In genomic region chr13:93726173-93727019, GRCh38 we compare ENCODE assay signal across 25 cellular contexts.
A peak's percentile ranks its signal among the peaks of the same experiment; 100 is the strongest.
DNase-seq lines count a peak whose midpoint lies in the region; ATAC-seq and TF ChIP-seq lines count a peak whose summit lies in the region.
"Had no signal": no experiment of that assay in that cellular context is flagged by ENCODE, and none has a peak within 500 bp of the region (broad histone marks: within the 10 kb centered on the region; RNA-seq: fewer than 3 reads in every experiment).

No MANE protein-coding gene starts in this region.

- no peaks in the 10 kb centered on the region for H3K36me3 Mint-ChIP-seq in progenitor cell of endocrine pancreas (ENCODE audit: insufficient read depth)
- H3K36me3 Mint-ChIP-seq: activated naive CD4-positive, alpha-beta T cell treated with anti-CD3 and anti-CD28 coated beads, Interleukin-2, amount 50 U/mL, for 24 hours; CD4-positive, alpha-beta memory T cell had no signal

- ATAC-seq in esophagus mucosa = no peak
- ATAC-seq: gastroesophageal sphincter, lower lobe of right lung had no signal

- 71 to 74% methylated on average over 6 of the region's 6 CpGs for WGBS in testis, 2 donors

- no peak overlapping the region for H3K4me3 Mint-ChIP-seq in progenitor cell of endocrine pancreas (ENCODE audit: low read depth)
- H3K4me3 Mint-ChIP-seq: activated naive CD4-positive, alpha-beta T cell treated with anti-CD3 and anti-CD28 coated beads, Interleukin-2, amount 50 U/mL, for 24 hours; activated T-helper 1 cell treated with anti-CD3 and anti-CD28 coated beads, Interleukin-12 subunit alpha, Interleukin-12 subunit beta, Interleukin-2, Interleukin-4 antibody, amounts not matched to agents 30 ng/mL and 10 ng/mL and 1 ng/mL, durations not matched to agents 14 hours and 24 hours and 36 hours; CD4-positive, alpha-beta memory T cell; central memory CD8-positive, alpha-beta T cell; T-helper 2 cell treated with Interferon-gamma antibody and Interleukin-4, amounts not matched to agents 5 μg/mL and 100 μg/mL, for 36 hours had no signal

- H3K36me3 ChIP-seq in adipocyte (ENCODE audit: control insufficient read depth, insufficient read depth, low read length, severe bottlenecking) (no peaks in the 10 kb centered on the region), testis (ENCODE audit: low read depth, missing control alignments) (no peaks in the 10 kb centered on the region)
- H3K36me3 ChIP-seq: gastroesophageal sphincter, lower lobe of right lung, prostate gland, stomach, transverse colon had no signal

- H3K4me1 ChIP-seq in adipocyte (ENCODE audit: control insufficient read depth, insufficient read depth, low read length) = peaks cover 32% of the 10 kb centered on the region
- no peaks in the 10 kb centered on the region for H3K4me1 ChIP-seq in testis
- H3K4me1 ChIP-seq: prostate gland, stomach, transverse colon had no signal

- POLR2A ChIA-PET in HEK293T (lab: Yijun Ruan, JAX) = no interaction called here

- TF ChIP-seq CTCF in progenitor cell of endocrine pancreas (IDR thresholded peaks at IDR 0.05; ENCODE audit: unreplicated experiment) (no peak), GM10266 (IDR thresholded peaks at IDR 0.05; ENCODE audit: control insufficient read depth, insufficient read depth, low read depth, missing control alignments) (no peak), testis (IDR thresholded peaks at IDR 0.05) (no peak)

- H3K4me3 ChIP-seq in adipocyte (ENCODE audit: low read length) = peak overlapping the region; percentile 67
- H3K4me3 ChIP-seq in testis = no peak overlapping the region
- H3K4me3 ChIP-seq: gastroesophageal sphincter, lower lobe of right lung, prostate gland, stomach, transverse colon had no signal

- H3K9me3 Mint-ChIP-seq in progenitor cell of endocrine pancreas (ENCODE audit: low read depth) = no peaks in the 10 kb centered on the region
- H3K9me3 Mint-ChIP-seq: activated naive CD4-positive, alpha-beta T cell treated with anti-CD3 and anti-CD28 coated beads, Interleukin-2, amount 50 U/mL, for 24 hours; activated T-helper 1 cell treated with anti-CD3 and anti-CD28 coated beads, Interleukin-12 subunit alpha, Interleukin-12 subunit beta, Interleukin-2, Interleukin-4 antibody, amounts not matched to agents 30 ng/mL and 10 ng/mL and 1 ng/mL, durations not matched to agents 14 hours and 24 hours and 36 hours; central memory CD8-positive, alpha-beta T cell; T-helper 2 cell treated with Interferon-gamma antibody and Interleukin-4, amounts not matched to agents 5 μg/mL and 100 μg/mL, for 36 hours had no signal

- DNase-seq in HEK293T (ENCODE audit: extremely low spot score) = peak; percentile 27
- DNase-seq in adipocyte (ENCODE audit: low read depth) = peak; percentile 65
- DNase-seq in glomerular visceral epithelial cell (ENCODE audit: extremely low spot score) = peak; percentile 5
- no peak for DNase-seq in progenitor cell of endocrine pancreas (ENCODE audit: low spot score, unreplicated experiment)
- no peak for DNase-seq in GM10266 (ENCODE audit: extremely low spot score)
- DNase-seq in NCI-H524 (lab: John Stamatoyannopoulos, UW) = no peak
- DNase-seq in testis = no peak
- DNase-seq: aorta; CD4-positive, alpha-beta memory T cell; DMS 273 treated with DMSO at 0.1 percent for 48 hours; kidney; lower lobe of right lung; NCI-H1694 treated with DMSO at 0.1 percent for 48 hours; NCI-H2227 treated with DMSO at 0.1 percent for 48 hours; NCI-H774; stimulated activated CD8-positive, alpha-beta memory T cell treated with anti-CD3 and anti-CD28 coated beads, Interleukin-4, amount 100 ng/mL, for 48 hours; stomach; transverse colon had no signal

- no peaks in the 10 kb centered on the region for H3K9me3 ChIP-seq in adipocyte (ENCODE audit: control insufficient read depth, low read length)
- H3K9me3 ChIP-seq in testis = no peaks in the 10 kb centered on the region
- H3K9me3 ChIP-seq: gastroesophageal sphincter, lower lobe of right lung, prostate gland, transverse colon had no signal

- TF ChIP-seq POLR2A in testis (IDR thresholded peaks at IDR 0.05) = no peak

- H3K9ac ChIP-seq in adipocyte (ENCODE audit: low read length) = peak overlapping the region; percentile 28

- H3K27ac ChIP-seq in testis = no peak overlapping the region
- H3K27ac ChIP-seq: gastroesophageal sphincter, lower lobe of right lung, prostate gland, stomach, transverse colon had no signal

- H3K4me1 Mint-ChIP-seq in progenitor cell of endocrine pancreas (ENCODE audit: low read depth) = peaks cover 3% of the 10 kb centered on the region
- H3K4me1 Mint-ChIP-seq: activated naive CD4-positive, alpha-beta T cell treated with anti-CD3 and anti-CD28 coated beads, Interleukin-2, amount 50 U/mL, for 24 hours had no signal

- H3K27ac Mint-ChIP-seq in progenitor cell of endocrine pancreas = peak overlapping the region; percentile 76
- H3K27ac Mint-ChIP-seq: activated naive CD4-positive, alpha-beta T cell treated with anti-CD3 and anti-CD28 coated beads, Interleukin-2, amount 50 U/mL, for 24 hours; activated T-helper 1 cell treated with anti-CD3 and anti-CD28 coated beads, Interleukin-12 subunit alpha, Interleukin-12 subunit beta, Interleukin-2, Interleukin-4 antibody, amounts not matched to agents 30 ng/mL and 10 ng/mL and 1 ng/mL, durations not matched to agents 14 hours and 24 hours and 36 hours; CD4-positive, alpha-beta memory T cell; T-helper 2 cell treated with Interferon-gamma antibody and Interleukin-4, amounts not matched to agents 5 μg/mL and 100 μg/mL, for 36 hours had no signal

- H3K27me3 ChIP-seq in adipocyte (replicated peaks; ENCODE audit: control insufficient read depth, insufficient read depth, low read length) = no peaks in the 10 kb centered on the region
- no peaks in the 10 kb centered on the region for H3K27me3 ChIP-seq in testis
- H3K27me3 ChIP-seq: gastroesophageal sphincter, stomach, transverse colon had no signal

- CTCF ChIA-PET in HEK293T (lab: Yijun Ruan, JAX) = no interaction called here

- intact Hi-C loops in testis (cut with DNase I; ENCODE audit: low total_unique reads) = no loop called here

- no peaks in the 10 kb centered on the region for H3K27me3 Mint-ChIP-seq in progenitor cell of endocrine pancreas
- H3K27me3 Mint-ChIP-seq: CD4-positive, alpha-beta memory T cell; central memory CD8-positive, alpha-beta T cell had no signal

TF ChIP-seq in HEK293T, 16 proteins besides CTCF, POLR2A, EP300 and RAD21:
- TF ChIP-seq SP1 (IDR thresholded peaks at IDR 0.05) (no peak), ARNT (IDR thresholded peaks at IDR 0.05) (no peak), SUZ12 (IDR thresholded peaks at IDR 0.05) (no peak), FOXK2 (IDR thresholded peaks at IDR 0.05) (no peak), PKNOX1 (IDR thresholded peaks at IDR 0.05) (peak; percentile 85), HDGF (IDR thresholded peaks at IDR 0.05; ENCODE audit: borderline replicate concordance) (no peak)

Comparison
In these comparisons a context has a peak if more than half of its experiments do, and no peak if none do; other contexts are left out.
1. DNase-seq: peak in HEK293T (single experiment), adipocyte (single experiment) and glomerular visceral epithelial cell (single experiment); none in progenitor cell of endocrine pancreas (single experiment), GM10266 (single experiment), NCI-H524 (0 of 2) and testis (single experiment).